In the genomic region with DNA sequence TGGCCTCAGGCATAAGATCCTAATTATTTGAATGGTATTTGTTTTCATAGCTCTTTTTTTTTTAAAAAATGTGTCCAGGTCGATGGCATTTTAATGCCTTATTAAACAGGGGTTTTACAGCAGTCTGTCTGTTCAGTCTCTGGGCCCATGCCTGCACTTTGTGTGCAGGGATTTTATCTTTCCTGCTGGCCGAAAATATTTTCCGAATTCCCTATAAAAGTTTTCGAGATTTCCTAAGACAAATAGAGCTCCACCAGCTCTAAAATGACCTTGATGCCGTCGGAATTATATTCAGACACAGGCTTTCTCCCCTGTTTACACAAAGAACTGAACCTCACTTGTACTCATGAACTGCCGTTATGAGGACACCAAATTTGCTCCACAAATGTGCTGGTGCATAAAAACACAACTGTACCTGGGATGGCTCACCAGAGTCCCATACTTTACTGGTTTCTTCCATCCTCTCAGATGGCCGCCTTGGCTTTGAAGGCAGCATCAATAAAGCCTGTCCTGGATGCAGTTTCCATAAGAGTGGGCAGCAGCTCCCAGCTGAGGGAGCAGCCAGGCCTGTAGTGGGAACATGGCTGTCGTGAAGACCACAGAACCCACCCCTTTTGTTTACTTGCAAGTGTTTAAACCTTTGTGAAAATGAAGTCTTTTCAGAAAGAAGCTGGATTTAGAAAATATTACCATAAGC, we compare ENCODE assay signal across 22 cellular contexts. TPM values are rescaled to one million over a fixed set of nuclear protein-coding genes. Genes with fewer than 3 reads are reported as not detected.
"Had no signal": no experiment of that assay in that cellular context is flagged by ENCODE, and none has a peak within 500 bp of the region (broad histone marks: within the 10 kb centered on the region; RNA-seq: fewer than 3 reads in every experiment).

No MANE protein-coding gene starts in this region.

- H3K9me3 ChIP-seq: lower lobe of right lung, right atrium auricular region, tibial artery had no signal

- H3K36me3 ChIP-seq: heart left ventricle, lower lobe of right lung, right atrium auricular region, tibial artery had no signal

- H3K36me3 Mint-ChIP-seq: activated CD4-positive, alpha-beta memory T cell treated with anti-CD3 and anti-CD28 coated beads for 36 hours; activated naive CD8-positive, alpha-beta T cell treated with anti-CD3 and anti-CD28 coated beads for 36 hours; naive thymus-derived CD8-positive, alpha-beta T cell had no signal

- H3K4me3 Mint-ChIP-seq: activated CD4-positive, alpha-beta memory T cell treated with anti-CD3 and anti-CD28 coated beads for 36 hours; activated naive CD8-positive, alpha-beta T cell treated with anti-CD3 and anti-CD28 coated beads for 36 hours; naive thymus-derived CD8-positive, alpha-beta T cell; stimulated activated naive CD8-positive, alpha-beta T cell treated with anti-CD3 and anti-CD28 coated beads, Interleukin-15, Interleukin-2, amounts not matched to agents 100 ng/mL and 50 ng/mL, for 24 hours; T-helper 1 cell treated with Interleukin-12 subunit alpha and Interleukin-12 subunit beta and Interleukin-4 antibody, amounts not matched to agents 30 μg/mL and 1 μg/mL, for 36 hours had no signal

- H3K27ac Mint-ChIP-seq: activated CD4-positive, alpha-beta memory T cell treated with anti-CD3 and anti-CD28 coated beads for 36 hours; activated naive CD8-positive, alpha-beta T cell treated with anti-CD3 and anti-CD28 coated beads for 36 hours; naive thymus-derived CD8-positive, alpha-beta T cell; progenitor cell of endocrine pancreas; stimulated activated naive CD8-positive, alpha-beta T cell treated with anti-CD3 and anti-CD28 coated beads, Interleukin-15, Interleukin-2, amounts not matched to agents 100 ng/mL and 50 ng/mL, for 24 hours; T-helper 1 cell treated with Interleukin-12 subunit alpha and Interleukin-12 subunit beta and Interleukin-4 antibody, amounts not matched to agents 30 μg/mL and 1 μg/mL, for 36 hours had no signal

- ATAC-seq: heart left ventricle; lower lobe of right lung; naive thymus-derived CD8-positive, alpha-beta T cell had no signal

- H3K4me3 ChIP-seq: heart left ventricle, lower lobe of right lung, right atrium auricular region, tibial artery had no signal

- H3K4me1 ChIP-seq: heart left ventricle, lower lobe of right lung, right atrium auricular region had no signal

- H3K27me3 ChIP-seq: right atrium auricular region, tibial artery had no signal

- DNase-seq: activated CD4-positive, alpha-beta memory T cell treated with anti-CD3 and anti-CD28 coated beads for 36 hours; activated CD4-positive, alpha-beta T cell treated with anti-CD3 and anti-CD28 coated beads for 48 hours; activated naive CD4-positive, alpha-beta T cell treated with Interleukin-2 at 50 U/mL for 16 hours; activated naive CD8-positive, alpha-beta T cell treated with anti-CD3 and anti-CD28 coated beads for 36 hours; activated T-cell treated with anti-CD3 and anti-CD28 coated beads, Interleukin-2, amount 50 U/mL, for 48 hours; cortex of kidney; heart left ventricle; kidney; lower lobe of right lung; naive thymus-derived CD8-positive, alpha-beta T cell; stimulated activated CD4-positive, alpha-beta T cell treated with anti-CD3 and anti-CD28 coated beads, Interleukin-1b, Interleukin-23, amount 100 ng/mL, for 48 hours; T1000; tibial artery had no signal

- H3K9me3 Mint-ChIP-seq: activated CD4-positive, alpha-beta memory T cell treated with anti-CD3 and anti-CD28 coated beads for 36 hours; stimulated activated naive CD8-positive, alpha-beta T cell treated with anti-CD3 and anti-CD28 coated beads, Interleukin-15, Interleukin-2, amounts not matched to agents 100 ng/mL and 50 ng/mL, for 24 hours; T-helper 1 cell treated with Interleukin-12 subunit alpha and Interleukin-12 subunit beta and Interleukin-4 antibody, amounts not matched to agents 30 μg/mL and 1 μg/mL, for 36 hours had no signal

- H3K27ac ChIP-seq: epithelial cell of prostate, heart left ventricle, lower lobe of right lung, right atrium auricular region, tibial artery had no signal

- FAIRE-seq: astrocyte, bronchial epithelial cell, kidney had no signal

RNA-seq across cellular contexts. Expression of gene TBX4, which starts 44.9 kb away (rescaled TPM):
- total RNA-seq: activated CD4-positive, alpha-beta memory T cell treated with anti-CD3 and anti-CD28 coated beads for 36 hours; activated naive CD8-positive, alpha-beta T cell treated with anti-CD3 and anti-CD28 coated beads for 36 hours; bronchial epithelial cell; kidney; naive thymus-derived CD8-positive, alpha-beta T cell; osteocyte; progenitor cell of endocrine pancreas; right atrium auricular region; ureter had no signal
- polyA plus RNA-seq: naive thymus-derived CD8-positive, alpha-beta T cell had no signal
